ENCODE assay signal across 1 cellular context in the genomic region with DNA sequence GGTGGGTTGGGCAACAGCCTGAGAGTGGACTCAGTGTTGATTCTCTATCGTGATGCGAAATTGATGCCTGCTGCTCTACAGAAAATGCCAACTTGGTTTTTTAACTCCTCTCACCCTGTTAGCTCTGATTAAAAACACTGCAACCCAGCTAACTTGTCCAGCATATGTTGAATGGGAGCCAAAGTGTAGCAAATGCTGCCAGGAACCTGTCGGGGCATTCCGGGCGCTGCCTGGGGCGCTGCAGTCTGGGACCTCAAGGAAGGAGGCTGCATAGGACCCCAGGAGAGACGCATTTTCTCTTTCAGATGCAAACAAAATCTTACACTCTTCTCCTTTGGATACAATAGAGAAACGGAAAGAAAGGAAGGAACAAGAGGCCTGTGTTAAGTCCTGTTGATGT.
TF ChIP-seq lines count a peak whose summit lies in the region.

No MANE protein-coding gene starts in this region.

TF ChIP-seq in H1, 55 proteins besides CTCF, POLR2A, EP300 and RAD21:
- TF ChIP-seq SP4 (IDR thresholded peaks at IDR 0.05; ENCODE audit: low read length) = no peak
- no peak for TF ChIP-seq RXRA (IDR thresholded peaks at IDR 0.05; ENCODE audit: insufficient read depth, low read depth, low read length)
- no peak for TF ChIP-seq JUND (IDR thresholded peaks at IDR 0.05; ENCODE audit: low read length)
- no peak for TF ChIP-seq TCF12 (IDR thresholded peaks at IDR 0.05; ENCODE audit: low read depth, low read length)
- TF ChIP-seq CHD2 (IDR thresholded peaks at IDR 0.05; ENCODE audit: low read length) = no peak
- no peak for TF ChIP-seq SIX5 (IDR thresholded peaks at IDR 0.05; ENCODE audit: low read depth, low read length)
- TF ChIP-seq, protein P1, sequence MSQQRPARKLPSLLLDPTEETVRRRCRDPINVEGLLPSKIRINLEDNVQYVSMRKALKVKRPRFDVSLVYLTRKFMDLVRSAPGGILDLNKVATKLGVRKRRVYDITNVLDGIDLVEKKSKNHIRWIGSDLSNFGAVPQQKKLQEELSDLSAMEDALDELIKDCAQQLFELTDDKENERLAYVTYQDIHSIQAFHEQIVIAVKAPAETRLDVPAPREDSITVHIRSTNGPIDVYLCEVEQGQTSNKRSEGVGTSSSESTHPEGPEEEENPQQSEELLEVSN (IDR thresholded peaks at IDR 0.05) = no peak
- no peak for TF ChIP-seq EZH2 (IDR thresholded peaks at IDR 0.05; ENCODE audit: low read depth, low read length, severe bottlenecking)
- no peak for TF ChIP-seq ASH2L (IDR thresholded peaks at IDR 0.05; ENCODE audit: low read length)
